Comparison of ENCODE assay signal across 1 cellular context in genomic region chr12:6689000-6689882, GRCh38.
A peak's percentile ranks its signal among the peaks of the same experiment; 100 is the strongest.
TF ChIP-seq lines count a peak whose summit lies in the region.

ZNF384 (minus strand) TSS chr12:6689375; CDS start chr12:6679520, 9,855 bp downstream.

TF ChIP-seq in HepG2, 621 proteins besides CTCF, POLR2A, EP300 and RAD21 (continued from another document and continues in another):
- TF ChIP-seq ZNF280D (CRISPR knock-in tag; IDR thresholded peaks at IDR 0.05) (0 out of 2 replicates have a peak, but pooled peaks have one; percentile 12), GTF3A (CRISPR knock-in tag; conservative IDR thresholded peaks at IDR 0.05) (no peak), SNAI1 (CRISPR knock-in tag; IDR thresholded peaks at IDR 0.05; ENCODE audit: borderline replicate concordance) (0 out of 2 replicates have a peak, but pooled peaks have one; percentile 8), E2F1 (CRISPR knock-in tag; IDR thresholded peaks at IDR 0.05) (peak; percentile 78), GTF2F1 (IDR thresholded peaks at IDR 0.05; ENCODE audit: low read length) (0 out of 2 replicates have a peak, but pooled peaks have one; percentile 56), ISL2 (CRISPR knock-in tag; IDR thresholded peaks at IDR 0.05) (peak; percentile 64; the same call in 1 of the 2 replicates), ZNF639 (CRISPR knock-in tag; conservative IDR thresholded peaks at IDR 0.05) (peak; percentile 55; the same call in 1 of the 2 replicates), SIN3A (IDR thresholded peaks at IDR 0.05; ENCODE audit: borderline replicate concordance, low read depth, low read length) (peak; percentile 62; the same call in 1 of the 2 replicates), HNRNPLL (IDR thresholded peaks at IDR 0.05; ENCODE audit: low read depth, low read length, poor library complexity, severe bottlenecking) (peak; percentile 95), ZNF281 (CRISPR knock-in tag; IDR thresholded peaks at IDR 0.05; ENCODE audit: borderline replicate concordance) (peak; percentile 76), HOXA3 (CRISPR knock-in tag; IDR thresholded peaks at IDR 0.05) (peak; percentile 98), SMYD3 (CRISPR knock-in tag; IDR thresholded peaks at IDR 0.05) (0 out of 2 replicates have a peak, but pooled peaks have one; percentile 46), ARID5B (CRISPR knock-in tag; IDR thresholded peaks at IDR 0.05) (peak; percentile 26; the same call in 1 of the 2 replicates), SALL1 (CRISPR knock-in tag; IDR thresholded peaks at IDR 0.05) (peak; percentile 16; the same call in 1 of the 2 replicates), HNF4G (IDR thresholded peaks at IDR 0.05; ENCODE audit: borderline replicate concordance, low read depth, low read length) (0 out of 2 replicates have a peak, but pooled peaks have one; percentile 29), HNF4G (CRISPR knock-in tag; IDR thresholded peaks at IDR 0.05; ENCODE audit: borderline replicate concordance, low read depth) (no peak), DRAP1 (CRISPR knock-in tag; IDR thresholded peaks at IDR 0.05) (peak; percentile 45; the same call in 1 of the 2 replicates), ZHX1 (CRISPR knock-in tag; IDR thresholded peaks at IDR 0.05; ENCODE audit: low read depth) (peak; percentile 76; the same call in 1 of the 2 replicates), NFYB (CRISPR knock-in tag; IDR thresholded peaks at IDR 0.05) (peak; percentile 65), KMT2A (CRISPR knock-in tag; IDR thresholded peaks at IDR 0.05) (peak; percentile 17; the same call in 1 of the 2 replicates), NR0B2 (CRISPR knock-in tag; IDR thresholded peaks at IDR 0.05) (0 out of 2 replicates have a peak, but pooled peaks have one; percentile 31), ZNF503 (CRISPR knock-in tag; IDR thresholded peaks at IDR 0.05) (no peak; the same call in 1 of the 2 replicates), CBX5 (CRISPR knock-in tag; IDR thresholded peaks at IDR 0.05; ENCODE audit: borderline replicate concordance) (peak; percentile 16; the same call in 1 of the 2 replicates), SMAD3 (CRISPR knock-in tag; IDR thresholded peaks at IDR 0.05) (peak; percentile 72; the same call in 1 of the 2 replicates), GLI4 (CRISPR knock-in tag; IDR thresholded peaks at IDR 0.05; ENCODE audit: borderline replicate concordance) (0 out of 2 replicates have a peak, but pooled peaks have one; percentile 25), MYC (CRISPR knock-in tag; IDR thresholded peaks at IDR 0.05; ENCODE audit: borderline replicate concordance) (peak; percentile 74), FOSL2 (CRISPR knock-in tag; IDR thresholded peaks at IDR 0.05) (peak; percentile 18; the same call in 1 of the 2 replicates), MXD4 (CRISPR knock-in tag; IDR thresholded peaks at IDR 0.05) (peak; percentile 12; the same call in 1 of the 2 replicates), FOXM1 (CRISPR knock-in tag; IDR thresholded peaks at IDR 0.05) (no peak), ZNF781 (CRISPR knock-in tag; IDR thresholded peaks at IDR 0.05; ENCODE audit: borderline replicate concordance, not compliant biosample characterization) (no peak), ZNF704 (CRISPR knock-in tag; IDR thresholded peaks at IDR 0.05; ENCODE audit: borderline replicate concordance) (peak; percentile 78; the same call in 1 of the 2 replicates), MEF2D (CRISPR knock-in tag; IDR thresholded peaks at IDR 0.05) (peak; percentile 43; the same call in 1 of the 2 replicates), MAZ (IDR thresholded peaks at IDR 0.05; ENCODE audit: borderline replicate concordance, low read depth, low read length) (peak; percentile 86), MAZ (CRISPR knock-in tag; IDR thresholded peaks at IDR 0.05; ENCODE audit: low read depth) (peak; percentile 84), ZIK1 (CRISPR knock-in tag; IDR thresholded peaks at IDR 0.05; ENCODE audit: borderline replicate concordance, low read depth) (no peak; the same call in 1 of the 2 replicates)
